Comparison of ENCODE assay signal across 8 cellular contexts in the genomic region with DNA sequence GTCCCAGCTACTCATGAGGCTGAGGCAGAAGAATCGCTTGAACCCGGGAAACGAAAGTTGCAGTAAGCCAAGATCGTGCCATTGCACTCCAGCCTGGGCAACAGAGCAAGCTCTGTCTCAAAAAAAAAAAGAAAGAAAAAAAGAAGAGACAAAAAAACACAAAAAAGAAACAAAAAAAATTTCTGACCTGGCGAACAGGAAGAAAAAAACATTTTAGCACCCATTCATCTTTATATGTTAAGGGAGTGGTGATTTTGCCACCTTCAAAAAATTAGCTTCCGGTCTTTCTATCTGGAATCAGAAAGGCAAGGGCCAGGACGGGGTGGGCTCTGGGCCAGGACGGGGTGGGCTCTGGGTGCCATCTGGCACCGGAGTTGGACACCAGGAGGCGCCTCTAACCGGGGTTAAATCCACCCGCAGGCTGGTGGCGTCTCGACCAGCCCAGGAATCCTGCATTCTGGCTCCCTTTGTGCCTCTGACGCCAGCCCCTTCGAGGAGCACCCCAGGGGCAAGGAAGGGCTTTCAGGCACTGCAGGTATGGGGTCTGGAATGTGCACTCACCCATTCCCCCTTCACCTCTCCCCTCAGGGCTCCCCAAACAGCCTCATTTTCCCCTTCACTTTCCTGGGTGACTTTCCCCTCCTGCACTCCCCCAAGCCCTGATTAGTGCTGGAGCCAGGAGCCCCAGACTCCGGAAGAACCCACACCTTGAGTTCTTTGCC. TPM values are rescaled to one million over a fixed set of nuclear protein-coding genes. Genes with fewer than 3 reads are reported as not detected.
DNase-seq lines count a peak whose midpoint lies in the region; ATAC-seq and TF ChIP-seq lines count a peak whose summit lies in the region.

No MANE protein-coding gene starts in this region.

- no peaks in the 10 kb centered on the region for H3K9me3 Mint-ChIP-seq in activated CD8-positive, alpha-beta memory T cell treated with anti-CD3 and anti-CD28 coated beads, Interleukin-2, amount 10 ng/mL, durations not matched to agents 7 days and 5 days (ENCODE audit: low read depth)
- no peaks in the 10 kb centered on the region for H3K9me3 Mint-ChIP-seq in endothelial cell (ENCODE audit: unreplicated experiment)

- H3K27ac Mint-ChIP-seq in activated CD8-positive, alpha-beta memory T cell treated with anti-CD3 and anti-CD28 coated beads, Interleukin-2, amount 10 ng/mL, durations not matched to agents 7 days and 5 days, result peak overlapping the region; percentile 68
- no peak overlapping the region for H3K27ac Mint-ChIP-seq in endothelial cell (ENCODE audit: unreplicated experiment)

- DNase-seq in NCI-H2029 (lab: John Stamatoyannopoulos, UW) (peak; percentile 71), NCI-H2029 treated with DMSO at 0.1 percent for 48 hours (lab: John Stamatoyannopoulos, UW) (no peak), NCI-H82 treated with DMSO at 0.1 percent for 48 hours (lab: John Stamatoyannopoulos, UW; ENCODE audit: unreplicated experiment) (peak; percentile 31), endothelial cell (ENCODE audit: low spot score) (peak; percentile 71), 8988T (no peak)
- peak; percentile 85 for DNase-seq in activated CD8-positive, alpha-beta memory T cell treated with anti-CD3 and anti-CD28 coated beads, Interleukin-2, amount 10 ng/mL, durations not matched to agents 7 days and 5 days
- DNase-seq in stimulated activated CD8-positive, alpha-beta memory T cell treated with anti-CD3 and anti-CD28 coated beads, Interleukin-7, amount 100 ng/mL, for 4 hours (ENCODE audit: low read depth in 2 of 2), result peak; percentile 33 to 61

- H3K4me3 Mint-ChIP-seq in activated CD8-positive, alpha-beta memory T cell treated with anti-CD3 and anti-CD28 coated beads, Interleukin-2, amount 10 ng/mL, durations not matched to agents 7 days and 5 days, result peak overlapping the region; percentile 33
- H3K4me3 Mint-ChIP-seq in endothelial cell (ENCODE audit: unreplicated experiment), result no peak overlapping the region

- CTCF ChIA-PET in activated CD8-positive, alpha-beta memory T cell treated with anti-CD3 and anti-CD28 coated beads, Interleukin-2, amount 10 ng/mL, durations not matched to agents 7 days and 5 days (lab: Charles Lee), result interaction anchor here (0.8 to 12.1 kb wide), 22 partner anchors 10 to 297 kb away, joined by 3 to 244 read pairs (median 4); a partner anchor contains a TSS

- H3K4me1 ChIP-seq in mucosa of stomach (ENCODE audit: control insufficient read depth, insufficient read depth, low read length), result peaks cover 18% of the 10 kb centered on the region

- H3K27me3 Mint-ChIP-seq in activated CD8-positive, alpha-beta memory T cell treated with anti-CD3 and anti-CD28 coated beads, Interleukin-2, amount 10 ng/mL, durations not matched to agents 7 days and 5 days, result no peaks in the 10 kb centered on the region
- peaks cover 5% of the 10 kb centered on the region for H3K27me3 Mint-ChIP-seq in endothelial cell (ENCODE audit: unreplicated experiment)

- H3K4me1 Mint-ChIP-seq in activated CD8-positive, alpha-beta memory T cell treated with anti-CD3 and anti-CD28 coated beads, Interleukin-2, amount 10 ng/mL, durations not matched to agents 7 days and 5 days, result peaks cover 36% of the 10 kb centered on the region
- H3K4me1 Mint-ChIP-seq in endothelial cell (ENCODE audit: unreplicated experiment), result peaks cover 23% of the 10 kb centered on the region

- H3K27me3 ChIP-seq in mucosa of stomach (ENCODE audit: control insufficient read depth, insufficient read depth, low read length), result no peaks in the 10 kb centered on the region

- no peaks in the 10 kb centered on the region for H3K36me3 ChIP-seq in mucosa of stomach (ENCODE audit: control insufficient read depth, insufficient read depth, low read length)

- no peaks in the 10 kb centered on the region for H3K36me3 Mint-ChIP-seq in activated CD8-positive, alpha-beta memory T cell treated with anti-CD3 and anti-CD28 coated beads, Interleukin-2, amount 10 ng/mL, durations not matched to agents 7 days and 5 days
- H3K36me3 Mint-ChIP-seq in endothelial cell (ENCODE audit: low read depth, unreplicated experiment), result no peaks in the 10 kb centered on the region

- peak; percentile 77 for ATAC-seq in activated CD8-positive, alpha-beta memory T cell treated with anti-CD3 and anti-CD28 coated beads, Interleukin-2, amount 10 ng/mL, durations not matched to agents 7 days and 5 days

- H3K9me3 ChIP-seq in mucosa of stomach (ENCODE audit: control insufficient read depth, low read length), result no peaks in the 10 kb centered on the region

- peak overlapping the region; percentile 75 for H3K9ac ChIP-seq in mucosa of stomach (ENCODE audit: low read length)

- TF ChIP-seq CTCF in endothelial cell (IDR thresholded peaks at IDR 0.05; ENCODE audit: unreplicated experiment), result peak; percentile 23

- peak overlapping the region; percentile 14 for H3K4me3 ChIP-seq in mucosa of stomach (ENCODE audit: low read length)

RNA-seq across cellular contexts. Expression of a gene that starts 10.4 kb away (rescaled TPM):
- 1 to 10 TPM; 8.1 to 8.4 TPM for total RNA-seq in activated CD8-positive, alpha-beta memory T cell treated with anti-CD3 and anti-CD28 coated beads, Interleukin-2, amount 10 ng/mL, durations not matched to agents 7 days and 5 days
- 43.7 TPM for total RNA-seq in endothelial cell (ENCODE audit: unreplicated experiment)

RNA-seq across cellular contexts. Expression of a gene that starts 10.6 kb away (rescaled TPM):
- total RNA-seq in activated CD8-positive, alpha-beta memory T cell treated with anti-CD3 and anti-CD28 coated beads, Interleukin-2, amount 10 ng/mL, durations not matched to agents 7 days and 5 days, result 10 to 100 TPM; 77.7 to 94.0 TPM
- total RNA-seq in endothelial cell (ENCODE audit: unreplicated experiment), result 98.4 TPM

RNA-seq across cellular contexts. Expression of a gene that starts 20.6 kb away (rescaled TPM):
- 10 to 100 TPM; 51.7 to 59.3 TPM for total RNA-seq in activated CD8-positive, alpha-beta memory T cell treated with anti-CD3 and anti-CD28 coated beads, Interleukin-2, amount 10 ng/mL, durations not matched to agents 7 days and 5 days
- total RNA-seq in endothelial cell (ENCODE audit: unreplicated experiment), result 165 TPM

Comparison
In these comparisons a context has a peak if more than half of its experiments do, and no peak if none do; other contexts are left out.
1. DNase-seq: peak in NCI-H2029 (single experiment), NCI-H82 treated with DMSO at 0.1 percent for 48 hours (single experiment), activated CD8-positive, alpha-beta memory T cell treated with anti-CD3 and anti-CD28 coated beads, Interleukin-2, amount 10 ng/mL, durations not matched to agents 7 days and 5 days (single experiment), endothelial cell (single experiment) and stimulated activated CD8-positive, alpha-beta memory T cell treated with anti-CD3 and anti-CD28 coated beads, Interleukin-7, amount 100 ng/mL, for 4 hours (2 of 2); none in NCI-H2029 treated with DMSO at 0.1 percent for 48 hours (single experiment) and 8988T (single experiment).